Comparison of ENCODE assay signal across 8 cellular contexts in the genomic region with DNA sequence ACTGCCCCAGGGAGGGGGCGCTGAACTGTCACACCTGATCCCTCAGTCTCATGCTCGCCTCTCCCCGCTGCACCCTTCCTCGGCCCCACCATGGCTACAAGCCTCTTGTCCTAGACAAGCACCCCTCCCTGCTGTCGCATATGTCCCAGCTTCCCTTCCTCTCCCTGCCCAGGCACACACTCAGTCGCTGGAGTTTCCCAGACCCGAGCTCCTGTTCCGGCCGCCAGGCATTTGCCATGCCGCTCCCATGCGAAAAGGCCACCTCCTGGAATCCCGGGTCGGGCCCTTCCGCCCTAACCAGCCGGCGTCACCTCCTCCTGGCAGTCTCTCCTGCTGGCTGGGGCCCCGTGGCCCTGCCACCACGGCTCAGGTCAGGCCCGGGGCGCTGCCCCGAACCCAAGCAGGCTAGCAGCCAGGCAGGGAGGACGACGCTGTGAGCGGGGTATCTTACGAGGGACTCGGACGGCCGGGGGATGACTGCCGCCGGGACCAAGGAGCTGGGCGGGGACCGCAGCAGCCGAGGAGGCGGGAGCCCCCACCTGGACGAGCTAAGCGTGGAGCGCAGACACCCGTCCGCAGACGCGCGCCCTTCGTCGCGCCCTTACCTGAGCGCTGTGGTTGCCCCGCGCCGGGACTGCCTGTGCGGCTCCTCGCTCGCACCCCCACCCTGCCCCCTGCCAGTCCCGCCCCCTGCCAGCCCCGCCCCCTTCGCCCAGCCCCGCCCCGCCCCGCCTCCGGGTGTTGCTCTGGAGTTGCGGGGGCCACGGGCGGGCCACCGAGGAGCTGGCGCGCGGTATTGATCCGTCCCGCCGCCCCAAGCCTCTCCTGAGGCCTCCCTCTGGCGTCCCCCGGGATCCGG. TPM values are rescaled to one million over a fixed set of nuclear protein-coding genes. Genes with fewer than 3 reads are reported as not detected.
A peak's percentile ranks its signal among the peaks of the same experiment; 100 is the strongest.
DNase-seq lines count a peak whose midpoint lies in the region; ATAC-seq and TF ChIP-seq lines count a peak whose summit lies in the region.

A gene with protein sequence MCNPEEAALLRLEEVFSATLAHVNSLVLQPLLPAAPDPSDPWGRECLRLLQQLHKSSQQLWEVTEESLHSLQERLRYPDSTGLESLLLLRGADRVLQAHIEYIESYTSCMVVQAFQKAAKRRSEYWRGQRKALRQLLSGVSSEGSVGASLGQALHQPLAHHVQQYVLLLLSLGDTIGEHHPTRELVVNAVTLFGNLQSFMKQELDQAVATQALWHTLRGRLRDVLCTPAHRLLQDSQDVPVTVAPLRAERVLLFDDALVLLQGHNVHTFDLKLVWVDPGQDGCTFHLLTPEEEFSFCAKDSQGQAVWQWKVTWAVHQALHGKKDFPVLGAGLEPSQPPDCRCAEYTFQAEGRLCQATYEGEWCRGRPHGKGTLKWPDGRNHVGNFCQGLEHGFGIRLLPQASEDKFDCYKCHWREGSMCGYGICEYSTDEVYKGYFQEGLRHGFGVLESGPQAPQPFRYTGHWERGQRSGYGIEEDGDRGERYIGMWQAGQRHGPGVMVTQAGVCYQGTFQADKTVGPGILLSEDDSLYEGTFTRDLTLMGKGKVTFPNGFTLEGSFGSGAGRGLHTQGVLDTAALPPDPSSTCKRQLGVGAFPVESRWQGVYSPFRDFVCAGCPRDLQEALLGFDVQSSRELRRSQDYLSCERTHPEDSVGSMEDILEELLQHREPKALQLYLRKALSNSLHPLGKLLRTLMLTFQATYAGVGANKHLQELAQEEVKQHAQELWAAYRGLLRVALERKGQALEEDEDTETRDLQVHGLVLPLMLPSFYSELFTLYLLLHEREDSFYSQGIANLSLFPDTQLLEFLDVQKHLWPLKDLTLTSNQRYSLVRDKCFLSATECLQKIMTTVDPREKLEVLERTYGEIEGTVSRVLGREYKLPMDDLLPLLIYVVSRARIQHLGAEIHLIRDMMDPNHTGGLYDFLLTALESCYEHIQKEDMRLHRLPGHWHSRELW (minus strand): TSS at position 642 of the 859 bp plus-strand sequence. CDS start 4,239 bp downstream, outside the sequence.

- H3K9me3 Mint-ChIP-seq in activated T-cell treated with anti-CD3 and anti-CD28 coated beads, Interleukin-2, amount 50 U/mL, for 4 hours, result no peaks in the 10 kb centered on the region
- H3K9me3 Mint-ChIP-seq in nephron progenitor cell, result no peaks in the 10 kb centered on the region

- H3K27me3 ChIP-seq in DOHH2 (ENCODE audit: control insufficient read depth, low read length) (peaks cover 22% of the 10 kb centered on the region), esophagus muscularis mucosa (no peaks in the 10 kb centered on the region), subcutaneous abdominal adipose tissue (ENCODE audit: control insufficient read depth in 5 of 5, insufficient read depth in 4 of 5, low read length in 5 of 5) (no peaks in the 10 kb centered on the region)

- TF ChIP-seq CTCF in DOHH2 (IDR thresholded peaks at IDR 0.05; ENCODE audit: low read depth, low read length, poor library complexity, severe bottlenecking) (peak; percentile 14), esophagus muscularis mucosa (IDR thresholded peaks at IDR 0.05) (no peak), nephron progenitor cell (IDR thresholded peaks at IDR 0.05) (no peak)

- H3K27ac ChIP-seq in DOHH2 (ENCODE audit: low read depth, low read length) (no peak within 1 kb of the TSS), esophagus muscularis mucosa (replicated peaks in 1 of 4) (peak within 1 kb of the TSS; percentile 59 to 82 (median 78)), subcutaneous abdominal adipose tissue (ENCODE audit: low read depth, low read length) (no peak within 1 kb of the TSS)

- TF ChIP-seq POLR2A in esophagus muscularis mucosa (IDR thresholded peaks at IDR 0.05; ENCODE audit: low read depth) (no peak), GM18505 (IDR thresholded peaks at IDR 0.05; ENCODE audit: borderline replicate concordance, extremely low read depth, insufficient read depth, insufficient read length) (no peak)

- H3K4me3 ChIP-seq in DOHH2 (ENCODE audit: low read length) (peak within 1 kb of the TSS; percentile 63), esophagus muscularis mucosa (peak within 1 kb of the TSS; percentile 66 to 89 (median 82)), subcutaneous abdominal adipose tissue (ENCODE audit: low read depth in 1 of 5, low read length in 5 of 5) (peak within 1 kb of the TSS; percentile 73 to 85 (median 83))

- peak within 1 kb of the TSS; percentile 69 for H3K4me2 ChIP-seq in DOHH2 (ENCODE audit: low read length)

- no peaks in the 10 kb centered on the region for H3K36me3 Mint-ChIP-seq in activated T-cell treated with anti-CD3 and anti-CD28 coated beads, Interleukin-2, amount 50 U/mL, for 4 hours (ENCODE audit: insufficient read depth)
- no peaks in the 10 kb centered on the region for H3K36me3 Mint-ChIP-seq in nephron progenitor cell (ENCODE audit: low read depth)

- H3K27me3 Mint-ChIP-seq in activated T-cell treated with anti-CD3 and anti-CD28 coated beads, Interleukin-2, amount 50 U/mL, for 4 hours (ENCODE audit: low read depth), result no peaks in the 10 kb centered on the region
- peaks cover 27% of the 10 kb centered on the region for H3K27me3 Mint-ChIP-seq in nephron progenitor cell (ENCODE audit: low read depth, poor library complexity)

- ATAC-seq in activated T-cell treated with anti-CD3 and anti-CD28 coated beads, Interleukin-2, amount 50 U/mL, for 4 hours, result peak; percentile 72 to 73
- ATAC-seq in HG02970 (IDR thresholded peaks at IDR 0.05; ENCODE audit: low FRiP score, unreplicated experiment) (no peak), GM18505 (IDR thresholded peaks at IDR 0.05; ENCODE audit: unreplicated experiment) (no peak)

- H4K20me1 ChIP-seq in DOHH2 (ENCODE audit: control insufficient read depth, insufficient read depth, low read depth, low read length), result no peaks in the 10 kb centered on the region

- H3K36me3 ChIP-seq in DOHH2 (ENCODE audit: control insufficient read depth, low read length) (no peaks in the 10 kb centered on the region), esophagus muscularis mucosa (peaks cover 0 to 14% (median 0%) of the 10 kb centered on the region in 4 donors), subcutaneous abdominal adipose tissue (ENCODE audit: control insufficient read depth in 5 of 5, insufficient read depth in 5 of 5, low read length in 5 of 5) (peaks cover 0 to 9% (median 2%) of the 10 kb centered on the region in 5 donors)

- no peak within 1 kb of the TSS for H3K27ac Mint-ChIP-seq in nephron progenitor cell

- H3K9me3 ChIP-seq in DOHH2 (ENCODE audit: control insufficient read depth, insufficient read depth, low read length) (no peaks in the 10 kb centered on the region), esophagus muscularis mucosa (no peaks in the 10 kb centered on the region), subcutaneous abdominal adipose tissue (ENCODE audit: control insufficient read depth in 5 of 5, low read length in 5 of 5) (no peaks in the 10 kb centered on the region)

- DNase-seq in NCI-H1930 (lab: John Stamatoyannopoulos, UW) (peak; percentile 16 to 33), esophagus muscularis mucosa (ENCODE audit: extremely low spot score) (no peak), nephron progenitor cell (peak; percentile 64)
- DNase-seq in activated T-cell treated with anti-CD3 and anti-CD28 coated beads, Interleukin-2, amount 50 U/mL, for 4 hours, result peak; percentile 66

- intact Hi-C loops in esophagus muscularis mucosa (cut with DNase I), result no loop called here

- peaks cover 29% of the 10 kb centered on the region for H3K4me1 ChIP-seq in DOHH2 (ENCODE audit: control insufficient read depth, low read length)
- peaks cover 69 to 78% (median 73%) of the 10 kb centered on the region in 4 donors for H3K4me1 ChIP-seq in esophagus muscularis mucosa
- H3K4me1 ChIP-seq in subcutaneous abdominal adipose tissue (ENCODE audit: control insufficient read depth in 5 of 5, insufficient read depth in 5 of 5, low read length in 5 of 5), result peaks cover 22 to 76% (median 73%) of the 10 kb centered on the region in 5 donors

- peak within 1 kb of the TSS; percentile 48 to 80 (median 69) for H3K9ac ChIP-seq in subcutaneous abdominal adipose tissue (ENCODE audit: low read length in 5 of 5)

- no peaks in the 10 kb centered on the region for H3F3A ChIP-seq in DOHH2 (ENCODE audit: control insufficient read depth, insufficient read depth)

- 0% methylated on average over 4 of the region's 72 CpGs for WGBS in esophagus muscularis mucosa

- TF ChIP-seq EP300 in esophagus muscularis mucosa (IDR thresholded peaks at IDR 0.05), result no peak

- H3K4me1 Mint-ChIP-seq in activated T-cell treated with anti-CD3 and anti-CD28 coated beads, Interleukin-2, amount 50 U/mL, for 4 hours (ENCODE audit: low read depth), result peaks cover 62% of the 10 kb centered on the region
- peaks cover 23% of the 10 kb centered on the region for H3K4me1 Mint-ChIP-seq in nephron progenitor cell

- no peaks in the 10 kb centered on the region for H3K79me2 ChIP-seq in DOHH2 (ENCODE audit: control insufficient read depth, low read length)

- no peaks in the 10 kb centered on the region for H3K9me2 ChIP-seq in DOHH2 (replicated peaks; ENCODE audit: control insufficient read depth, low read length)

- H3K4me3 Mint-ChIP-seq in activated T-cell treated with anti-CD3 and anti-CD28 coated beads, Interleukin-2, amount 50 U/mL, for 4 hours, result peak within 1 kb of the TSS; percentile 77
- peak within 1 kb of the TSS; percentile 83 for H3K4me3 Mint-ChIP-seq in nephron progenitor cell

RNA-seq across cellular contexts. Expression of the gene that starts here (rescaled TPM):
- total RNA-seq in activated T-cell treated with anti-CD3 and anti-CD28 coated beads, Interleukin-2, amount 50 U/mL, for 4 hours, result 1 to 10 TPM; 1.3 to 1.5 (median 1.4) TPM
- 10 to 100 TPM in 2 of 4 donors, 1 to 10 TPM in 2; 3.3 to 11.8 (median 10.8) TPM for total RNA-seq in esophagus muscularis mucosa

Comparison
In these comparisons a context has a peak if more than half of its experiments do, and no peak if none do; other contexts are left out.
1. H3K27ac ChIP-seq: peak in esophagus muscularis mucosa (4 of 4); none in DOHH2 (single experiment) and subcutaneous abdominal adipose tissue (single experiment).
2. ATAC-seq: peak in activated T-cell treated with anti-CD3 and anti-CD28 coated beads, Interleukin-2, amount 50 U/mL, for 4 hours (2 of 2); none in HG02970 (single experiment) and GM18505 (single experiment).
3. Peak in every context shown above with its lines, with median percentiles within 50 percentile points of each other: H3K4me3 ChIP-seq.